24 cellular contexts compared by ENCODE assay signal in genomic region chr22:47250995-47251765, GRCh38.
"Had no signal": no experiment of that assay in that cellular context is flagged by ENCODE, and none has a peak within 500 bp of the region (broad histone marks: within the 10 kb centered on the region; RNA-seq: fewer than 3 reads in every experiment).

No MANE protein-coding gene starts in this region.

- H3K4me3 Mint-ChIP-seq: activated CD4-positive, alpha-beta T cell treated with anti-CD3 and anti-CD28 coated beads, Interleukin-2, amount 10 ng/mL, durations not matched to agents 7 days and 5 days; activated CD8-positive, alpha-beta memory T cell treated with anti-CD3 and anti-CD28 coated beads, Interleukin-2, amount 10 ng/mL, durations not matched to agents 7 days and 5 days; activated naive CD4-positive, alpha-beta T cell treated with anti-CD3 and anti-CD28 coated beads, Interleukin-2, amount 10 ng/mL, durations not matched to agents 7 days and 5 days; activated naive CD8-positive, alpha-beta T cell; activated naive CD8-positive, alpha-beta T cell treated with anti-CD3 and anti-CD28 coated beads, Interleukin-2, amount 50 U/mL, for 24 hours had no signal

- H3K4me3 ChIP-seq: K562, SJCRH30, SK-N-MC had no signal

- H3K9me3 ChIP-seq: SJCRH30 had no signal

- H3K27me3 ChIP-seq: brain microvascular endothelial cell, SJCRH30 had no signal

- DNase-seq: activated CD4-positive, alpha-beta T cell treated with anti-CD3 and anti-CD28 coated beads, Interleukin-2, amount 10 ng/mL, durations not matched to agents 7 days and 5 days; activated CD4-positive, alpha-beta T cell treated with anti-CD3 and anti-CD28 coated beads, Interleukin-2, amount 50 U/mL, for 48 hours; activated CD8-positive, alpha-beta memory T cell treated with anti-CD3 and anti-CD28 coated beads for 24 hours; activated CD8-positive, alpha-beta memory T cell treated with anti-CD3 and anti-CD28 coated beads, Interleukin-2, amount 10 ng/mL, durations not matched to agents 7 days and 5 days; activated CD8-positive, alpha-beta memory T cell treated with anti-CD3 and anti-CD28 coated beads, Interleukin-2, amount 50 U/mL, for 48 hours; activated effector memory CD4-positive, alpha-beta T cell treated with Interleukin-2 at 50 U/mL for 16 hours; activated naive CD4-positive, alpha-beta T cell treated with anti-CD3 and anti-CD28 coated beads, Interleukin-2, amount 10 ng/mL, durations not matched to agents 7 days and 5 days; activated naive CD8-positive, alpha-beta T cell treated with anti-CD3 and anti-CD28 coated beads, Interleukin-2, amount 50 U/mL, for 24 hours; anterior cingulate cortex; brain microvascular endothelial cell; central memory CD4-positive, alpha-beta T cell; NCI-H1105; NCI-H1417 treated with DMSO at 0.1 percent for 48 hours; NCI-H187 treated with DMSO at 0.1 percent for 48 hours; NCI-H2081; NCI-H226; NCI-H524 treated with DMSO at 0.1 percent for 48 hours; SHP77; SJCRH30; T1000 had no signal

- H3K9me3 Mint-ChIP-seq: activated CD4-positive, alpha-beta T cell treated with anti-CD3 and anti-CD28 coated beads, Interleukin-2, amount 10 ng/mL, durations not matched to agents 7 days and 5 days; activated naive CD4-positive, alpha-beta T cell treated with anti-CD3 and anti-CD28 coated beads, Interleukin-2, amount 10 ng/mL, durations not matched to agents 7 days and 5 days; activated naive CD8-positive, alpha-beta T cell treated with anti-CD3 and anti-CD28 coated beads, Interleukin-2, amount 50 U/mL, for 24 hours had no signal

- H3K27ac Mint-ChIP-seq: activated CD4-positive, alpha-beta T cell treated with anti-CD3 and anti-CD28 coated beads, Interleukin-2, amount 10 ng/mL, durations not matched to agents 7 days and 5 days; activated CD8-positive, alpha-beta memory T cell treated with anti-CD3 and anti-CD28 coated beads, Interleukin-2, amount 10 ng/mL, durations not matched to agents 7 days and 5 days; activated naive CD4-positive, alpha-beta T cell treated with anti-CD3 and anti-CD28 coated beads, Interleukin-2, amount 10 ng/mL, durations not matched to agents 7 days and 5 days; activated naive CD8-positive, alpha-beta T cell; activated naive CD8-positive, alpha-beta T cell treated with anti-CD3 and anti-CD28 coated beads, Interleukin-2, amount 50 U/mL, for 24 hours had no signal

- H3K4me1 Mint-ChIP-seq: activated CD4-positive, alpha-beta T cell treated with anti-CD3 and anti-CD28 coated beads, Interleukin-2, amount 10 ng/mL, durations not matched to agents 7 days and 5 days; activated CD8-positive, alpha-beta memory T cell treated with anti-CD3 and anti-CD28 coated beads, Interleukin-2, amount 10 ng/mL, durations not matched to agents 7 days and 5 days; activated naive CD4-positive, alpha-beta T cell treated with anti-CD3 and anti-CD28 coated beads, Interleukin-2, amount 10 ng/mL, durations not matched to agents 7 days and 5 days; activated naive CD8-positive, alpha-beta T cell treated with anti-CD3 and anti-CD28 coated beads, Interleukin-2, amount 50 U/mL, for 24 hours had no signal

- H3K27ac ChIP-seq: brain microvascular endothelial cell, SJCRH30, SK-N-MC had no signal

- H3K4me1 ChIP-seq: SJCRH30 had no signal

- FAIRE-seq: K562 had no signal

- H3K36me3 Mint-ChIP-seq: activated CD8-positive, alpha-beta memory T cell treated with anti-CD3 and anti-CD28 coated beads, Interleukin-2, amount 10 ng/mL, durations not matched to agents 7 days and 5 days; activated naive CD4-positive, alpha-beta T cell treated with anti-CD3 and anti-CD28 coated beads, Interleukin-2, amount 10 ng/mL, durations not matched to agents 7 days and 5 days; activated naive CD8-positive, alpha-beta T cell had no signal

- H3K27me3 Mint-ChIP-seq: activated CD8-positive, alpha-beta memory T cell treated with anti-CD3 and anti-CD28 coated beads, Interleukin-2, amount 10 ng/mL, durations not matched to agents 7 days and 5 days had no signal

- ATAC-seq: activated CD8-positive, alpha-beta memory T cell treated with anti-CD3 and anti-CD28 coated beads, Interleukin-2, amount 10 ng/mL, durations not matched to agents 7 days and 5 days; activated naive CD8-positive, alpha-beta T cell treated with anti-CD3 and anti-CD28 coated beads, Interleukin-2, amount 50 U/mL, for 24 hours; K562; Panc1 had no signal

- H3K36me3 ChIP-seq: brain microvascular endothelial cell, SJCRH30 had no signal
